8 cellular contexts compared by ENCODE assay signal in genomic region chr12:75722714-75723200, GRCh38.
DNase-seq lines count a peak whose midpoint lies in the region; ATAC-seq and TF ChIP-seq lines count a peak whose summit lies in the region.

No MANE protein-coding gene starts in this region.

- peaks cover 4% of the 10 kb centered on the region for H3K9me3 Mint-ChIP-seq in activated T-helper 2 cell treated with anti-CD3 and anti-CD28 coated beads, Interferon-gamma antibody, Interleukin-2, Interleukin-4, amounts not matched to agents 10 μg/mL and 5 μg/mL and 100 μg/mL, durations not matched to agents 14 hours and 24 hours and 36 hours

- H3K4me3 Mint-ChIP-seq in activated T-helper 2 cell treated with anti-CD3 and anti-CD28 coated beads, Interferon-gamma antibody, Interleukin-2, Interleukin-4, amounts not matched to agents 10 μg/mL and 5 μg/mL and 100 μg/mL, durations not matched to agents 14 hours and 24 hours and 36 hours (ENCODE audit: low read depth) = no peak overlapping the region

- 5 to 7% (median 7%) methylated on average over 5 of the region's 5 CpGs for WGBS in psoas muscle, 3 donors

- intact Hi-C loops in activated T-helper 2 cell treated with anti-CD3 and anti-CD28 coated beads, Interferon-gamma antibody, Interleukin-2, Interleukin-4, amounts not matched to agents 10 μg/mL and 5 μg/mL and 100 μg/mL, durations not matched to agents 14 hours and 24 hours and 36 hours (cut with micrococcal nuclease) = no loop called here
- intact Hi-C loops in psoas muscle (cut with DNase I) = loop anchor here in 1 of 2 donors (10.0 kb wide), 1 partner anchor 312 kb away; the partner anchor contains the start of gene PHLDA1

- peaks cover 19% of the 10 kb centered on the region for H3K4me1 Mint-ChIP-seq in activated T-helper 2 cell treated with anti-CD3 and anti-CD28 coated beads, Interferon-gamma antibody, Interleukin-2, Interleukin-4, amounts not matched to agents 10 μg/mL and 5 μg/mL and 100 μg/mL, durations not matched to agents 14 hours and 24 hours and 36 hours (ENCODE audit: low read depth)

- peaks cover 2% of the 10 kb centered on the region for H3K27me3 Mint-ChIP-seq in activated T-helper 2 cell treated with anti-CD3 and anti-CD28 coated beads, Interferon-gamma antibody, Interleukin-2, Interleukin-4, amounts not matched to agents 10 μg/mL and 5 μg/mL and 100 μg/mL, durations not matched to agents 14 hours and 24 hours and 36 hours (ENCODE audit: low read depth)

- H3K27ac ChIP-seq in psoas muscle = peak overlapping the region; percentile 59

- TF ChIP-seq CTCF in psoas muscle (IDR thresholded peaks at IDR 0.05) = no peak

- peak; percentile 3 to 5 for DNase-seq in stimulated activated CD4-positive, alpha-beta T cell treated with anti-CD3 and anti-CD28 coated beads, Interleukin-12 subunit alpha, Interleukin-12 subunit beta, amount 100 ng/mL, for 24 hours (ENCODE audit: low read depth in 2 of 2)
- no peak for DNase-seq in stimulated activated CD4-positive, alpha-beta T cell treated with anti-CD3 and anti-CD28 coated beads, Interleukin-2, amount 100 ng/mL, for 48 hours
- DNase-seq in NCI-H446 treated with DMSO at 0.1 percent for 48 hours (lab: John Stamatoyannopoulos, UW) (peak; percentile 92), globus pallidus (ENCODE audit: low spot score) (peak; percentile 87), psoas muscle (peak in 1 of 2 donors; percentile 15), NCI-H1930 (lab: John Stamatoyannopoulos, UW) (no peak)
- peak; percentile 25 for DNase-seq in activated T-helper 2 cell treated with anti-CD3 and anti-CD28 coated beads, Interferon-gamma antibody, Interleukin-2, Interleukin-4, amounts not matched to agents 10 μg/mL and 5 μg/mL and 100 μg/mL, durations not matched to agents 14 hours and 24 hours and 36 hours (ENCODE audit: low spot score)

- peak overlapping the region; percentile 78 for H3K27ac Mint-ChIP-seq in activated T-helper 2 cell treated with anti-CD3 and anti-CD28 coated beads, Interferon-gamma antibody, Interleukin-2, Interleukin-4, amounts not matched to agents 10 μg/mL and 5 μg/mL and 100 μg/mL, durations not matched to agents 14 hours and 24 hours and 36 hours

- no peak overlapping the region for H3K4me3 ChIP-seq in psoas muscle

- H3K36me3 ChIP-seq in psoas muscle (ENCODE audit: insufficient read depth in 1 of 2, low read depth in 1 of 2) = no peaks in the 10 kb centered on the region

- H3K4me1 ChIP-seq in psoas muscle = peaks cover 25% of the 10 kb centered on the region

- peak; percentile 84 for ATAC-seq in HG02943 (IDR thresholded peaks at IDR 0.05; ENCODE audit: low read depth, unreplicated experiment)
- peak; percentile 64 to 86 (median 76) for ATAC-seq in psoas muscle

- H3K9me3 ChIP-seq in psoas muscle = no peaks in the 10 kb centered on the region

- H3K36me3 Mint-ChIP-seq in activated T-helper 2 cell treated with anti-CD3 and anti-CD28 coated beads, Interferon-gamma antibody, Interleukin-2, Interleukin-4, amounts not matched to agents 10 μg/mL and 5 μg/mL and 100 μg/mL, durations not matched to agents 14 hours and 24 hours and 36 hours (ENCODE audit: low read depth) = peaks cover 3% of the 10 kb centered on the region

- H3K27me3 ChIP-seq in psoas muscle (ENCODE audit: insufficient read depth in 3 of 3, low read length in 2 of 3) = no peaks in the 10 kb centered on the region

Comparison
In these comparisons a context has a peak if more than half of its experiments do, and no peak if none do; other contexts are left out.
1. DNase-seq: peak in stimulated activated CD4-positive, alpha-beta T cell treated with anti-CD3 and anti-CD28 coated beads, Interleukin-12 subunit alpha, Interleukin-12 subunit beta, amount 100 ng/mL, for 24 hours (2 of 2), NCI-H446 treated with DMSO at 0.1 percent for 48 hours (single experiment), activated T-helper 2 cell treated with anti-CD3 and anti-CD28 coated beads, Interferon-gamma antibody, Interleukin-2, Interleukin-4, amounts not matched to agents 10 μg/mL and 5 μg/mL and 100 μg/mL, durations not matched to agents 14 hours and 24 hours and 36 hours (single experiment) and globus pallidus (single experiment); none in stimulated activated CD4-positive, alpha-beta T cell treated with anti-CD3 and anti-CD28 coated beads, Interleukin-2, amount 100 ng/mL, for 48 hours (0 of 2) and NCI-H1930 (0 of 2).